Comparison of ENCODE assay signal across 9 cellular contexts in the genomic region with DNA sequence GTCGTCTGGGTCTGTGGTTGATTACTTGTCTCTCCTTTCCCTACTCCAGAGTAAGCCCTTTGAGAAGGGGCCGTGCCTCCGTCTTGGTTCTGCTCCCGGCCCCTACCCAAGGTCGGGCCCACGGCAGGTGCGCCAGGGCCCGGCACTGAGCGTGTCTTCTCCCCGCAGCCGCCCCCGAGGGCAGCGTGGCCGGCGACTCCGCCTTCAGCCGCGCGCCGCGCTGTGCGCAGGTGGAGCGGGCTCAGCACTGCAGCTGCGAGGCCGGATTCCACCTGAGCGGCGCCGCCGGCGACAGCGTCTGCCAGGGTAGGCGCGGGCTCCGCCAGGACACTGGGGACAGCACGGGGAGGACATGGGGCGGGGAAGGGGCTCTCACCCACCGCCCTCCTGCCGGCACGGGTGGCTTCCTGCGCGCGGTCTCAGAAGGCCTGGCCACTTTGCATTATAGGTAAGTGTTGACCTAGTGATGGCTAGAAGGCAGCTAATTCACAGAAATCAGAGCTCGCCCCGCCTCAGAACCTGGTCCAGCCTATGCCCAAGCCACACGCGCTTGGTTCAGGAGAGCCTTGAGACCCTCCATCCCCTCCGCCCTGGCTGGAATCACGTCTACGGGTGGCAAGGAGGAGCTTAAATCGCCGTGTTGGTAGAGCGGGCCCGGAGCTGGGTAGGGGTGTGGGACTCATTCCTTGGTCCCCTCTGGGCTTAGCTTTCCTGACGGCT. TPM values are rescaled to one million over a fixed set of nuclear protein-coding genes. Genes with fewer than 3 reads are reported as not detected.
DNase-seq lines count a peak whose midpoint lies in the region; ATAC-seq, FAIRE-seq and TF ChIP-seq lines count a peak whose summit lies in the region.
"Had no signal": no experiment of that assay in that cellular context is flagged by ENCODE, and none has a peak within 500 bp of the region (broad histone marks: within the 10 kb centered on the region; RNA-seq: fewer than 3 reads in every experiment).

No MANE protein-coding gene starts in this region.

- H3K4me3 ChIP-seq in pancreas, result peak overlapping the region in 1 of 4 donors; percentile 13
- H3K4me3 ChIP-seq in psoas muscle, result no peak overlapping the region

- H3K4me1 ChIP-seq in pancreas, result no peaks in the 10 kb centered on the region
- no peaks in the 10 kb centered on the region for H3K4me1 ChIP-seq in psoas muscle

- H3K27ac ChIP-seq in pancreas (no peak overlapping the region), psoas muscle (no peak overlapping the region)

- ATAC-seq in pancreas (peak; percentile 64 to 84 (median 74)), GM18909 (IDR thresholded peaks at IDR 0.05; ENCODE audit: poor library complexity, unreplicated experiment) (no peak), psoas muscle (no peak)

- H3K36me3 ChIP-seq in pancreas (no peaks in the 10 kb centered on the region), psoas muscle (ENCODE audit: insufficient read depth in 1 of 2, low read depth in 1 of 2) (no peaks in the 10 kb centered on the region)

- H3K9me3 ChIP-seq in pancreas, result no peaks in the 10 kb centered on the region
- H3K9me3 ChIP-seq in psoas muscle, result no peaks in the 10 kb centered on the region

- H3K9me3 Mint-ChIP-seq in activated naive CD4-positive, alpha-beta T cell treated with anti-CD3 and anti-CD28 coated beads, Interleukin-2, amount 50 U/mL, for 24 hours, result no peaks in the 10 kb centered on the region

- peak overlapping the region; percentile 91 for H3K4me3 Mint-ChIP-seq in activated naive CD4-positive, alpha-beta T cell treated with anti-CD3 and anti-CD28 coated beads, Interleukin-2, amount 50 U/mL, for 24 hours

- H3K36me3 Mint-ChIP-seq in activated naive CD4-positive, alpha-beta T cell treated with anti-CD3 and anti-CD28 coated beads, Interleukin-2, amount 50 U/mL, for 24 hours, result peaks cover 11% of the 10 kb centered on the region

- WGBS in pancreas, 2 donors, result 19 to 21% methylated on average over 52 to 54 of the region's 54 CpGs
- 38 to 53% (median 47%) methylated on average over 51 to 54 of the region's 54 CpGs for WGBS in psoas muscle, 3 donors

- H3K27ac Mint-ChIP-seq in activated naive CD4-positive, alpha-beta T cell treated with anti-CD3 and anti-CD28 coated beads, Interleukin-2, amount 50 U/mL, for 24 hours, result peak overlapping the region; percentile 96

- H3K27me3 ChIP-seq in pancreas (peaks cover 0 to 4% (median 0%) of the 10 kb centered on the region in 4 donors), psoas muscle (ENCODE audit: insufficient read depth in 3 of 3, low read length in 2 of 3) (peaks cover 0 to 25% (median 2%) of the 10 kb centered on the region in 3 donors)

- TF ChIP-seq CTCF in pancreas (IDR thresholded peaks at IDR 0.05), result no peak
- no peak for TF ChIP-seq CTCF in psoas muscle (IDR thresholded peaks at IDR 0.05)

- no peaks in the 10 kb centered on the region for H3K27me3 Mint-ChIP-seq in activated naive CD4-positive, alpha-beta T cell treated with anti-CD3 and anti-CD28 coated beads, Interleukin-2, amount 50 U/mL, for 24 hours

- intact Hi-C loops in pancreas (cut with DNase I), result no loop called here
- intact Hi-C loops in psoas muscle (cut with DNase I), result no loop called here

- FAIRE-seq in pancreas (lab: Jason Lieb, UNC), result no peak
- FAIRE-seq: G401.6 had no signal

- H3K4me1 Mint-ChIP-seq in activated naive CD4-positive, alpha-beta T cell treated with anti-CD3 and anti-CD28 coated beads, Interleukin-2, amount 50 U/mL, for 24 hours, result peaks cover 77% of the 10 kb centered on the region

- DNase-seq in DMS153 treated with DMSO at 0.1 percent for 48 hours (lab: John Stamatoyannopoulos, UW; ENCODE audit: unreplicated experiment), result peak; percentile 63
- peak; percentile 47 to 73 (median 62) for DNase-seq in T-helper 1 cell
- DNase-seq in pancreas, result peak in 2 of 6 donors; percentile 29 to 74
- DNase-seq in KG1 (lab: John Stamatoyannopoulos, UW), result no peak
- DNase-seq in GM03348 (ENCODE audit: low spot score), result no peak
- no peak for DNase-seq in psoas muscle

RNA-seq across cellular contexts. Expression of gene FBLN7, which starts 43.5 kb away (rescaled TPM):
- total RNA-seq in pancreas (1 to 10 TPM in 1 of 6 donors, under 1 TPM in 5; 0.51 to 1.8 (median 0.76) TPM), psoas muscle (1 to 10 TPM in 1 of 4 donors, under 1 TPM in 3; 0.26 to 1.2 (median 0.80) TPM)
- polyA plus RNA-seq in pancreas (1 to 10 TPM; 1.0 to 2.8 TPM), psoas muscle (under 1 TPM; 0.18 to 0.31 (median 0.23) TPM)

Comparison
In these comparisons a context has a peak if more than half of its experiments do, and no peak if none do; other contexts are left out.
1. DNase-seq: peak in DMS153 treated with DMSO at 0.1 percent for 48 hours (single experiment) and T-helper 1 cell (5 of 5); none in KG1 (single experiment), GM03348 (single experiment) and psoas muscle (0 of 2).
2. ATAC-seq: peak in pancreas (4 of 4); none in GM18909 (single experiment) and psoas muscle (0 of 4).